In genomic region chr7:106070567-106071254, GRCh38 we compare ENCODE assay signal across 9 cellular contexts. TPM values are rescaled to one million over a fixed set of nuclear protein-coding genes. Genes with fewer than 3 reads are reported as not detected.
DNase-seq lines count a peak whose midpoint lies in the region; ATAC-seq, FAIRE-seq and TF ChIP-seq lines count a peak whose summit lies in the region.
"Had no signal": no experiment of that assay in that cellular context is flagged by ENCODE, and none has a peak within 500 bp of the region (broad histone marks: within the 10 kb centered on the region; RNA-seq: fewer than 3 reads in every experiment).

No MANE protein-coding gene starts in this region.

- POLR2A ChIA-PET in activated naive CD8-positive, alpha-beta T cell treated with anti-CD3 and anti-CD28 coated beads, Interleukin-2, amount 10 ng/mL, durations not matched to agents 7 days and 5 days (lab: Charles Lee), result interaction anchor here (0.8 to 6.0 kb wide), 9 partner anchors 12 to 590 kb away, joined by 3 to 98 read pairs (median 4); partner anchors contain the start of genes NAMPT and SYPL1

- peak overlapping the region; percentile 52 for H3K4me3 ChIP-seq in GM12864 (ENCODE audit: low read depth, low read length)
- H3K4me3 ChIP-seq: adrenal gland had no signal

- peak overlapping the region; percentile 98 for H3K27ac Mint-ChIP-seq in activated naive CD8-positive, alpha-beta T cell treated with anti-CD3 and anti-CD28 coated beads, Interleukin-2, amount 10 ng/mL, durations not matched to agents 7 days and 5 days
- peak overlapping the region in 2 of 3 experiments; percentile 33 to 78 for H3K27ac Mint-ChIP-seq in nephron

- no peak for ATAC-seq in activated naive CD8-positive, alpha-beta T cell treated with anti-CD3 and anti-CD28 coated beads, Interleukin-2, amount 10 ng/mL, durations not matched to agents 7 days and 5 days (ENCODE audit: low read depth)
- ATAC-seq in sciatic nerve (no peak), GM19328 (IDR thresholded peaks at IDR 0.05; ENCODE audit: unreplicated experiment) (no peak)

- intact Hi-C loops in sciatic nerve (cut with DNase I), result no loop called here

- no peaks in the 10 kb centered on the region for H3K27me3 Mint-ChIP-seq in activated naive CD8-positive, alpha-beta T cell treated with anti-CD3 and anti-CD28 coated beads, Interleukin-2, amount 10 ng/mL, durations not matched to agents 7 days and 5 days
- H3K27me3 Mint-ChIP-seq in nephron (ENCODE audit: low read depth), result peaks cover 20% of the 10 kb centered on the region

- TF ChIP-seq CTCF in GM12864 (IDR thresholded peaks at IDR 0.05; ENCODE audit: low read depth, low read length, missing control alignments), result no peak
- no peak for TF ChIP-seq CTCF in nephron (IDR thresholded peaks at IDR 0.05; ENCODE audit: unreplicated experiment in 3 of 3)

- H3K4me3 Mint-ChIP-seq in activated naive CD8-positive, alpha-beta T cell treated with anti-CD3 and anti-CD28 coated beads, Interleukin-2, amount 10 ng/mL, durations not matched to agents 7 days and 5 days, result peak overlapping the region; percentile 85
- no peak overlapping the region for H3K4me3 Mint-ChIP-seq in nephron

- no peaks in the 10 kb centered on the region for H3K36me3 Mint-ChIP-seq in activated naive CD8-positive, alpha-beta T cell treated with anti-CD3 and anti-CD28 coated beads, Interleukin-2, amount 10 ng/mL, durations not matched to agents 7 days and 5 days
- no peaks in the 10 kb centered on the region for H3K36me3 Mint-ChIP-seq in nephron (ENCODE audit: low read depth)

- peaks cover 42% of the 10 kb centered on the region for H3K4me1 Mint-ChIP-seq in activated naive CD8-positive, alpha-beta T cell treated with anti-CD3 and anti-CD28 coated beads, Interleukin-2, amount 10 ng/mL, durations not matched to agents 7 days and 5 days
- H3K4me1 Mint-ChIP-seq in nephron, result peaks cover 63% of the 10 kb centered on the region

- no peak for FAIRE-seq in urothelium cell line (lab: Jason Lieb, UNC)

- DNase-seq in GM12864 (ENCODE audit: low read depth) (no peak), NCI-H2107 treated with DMSO at 0.1 percent for 48 hours (lab: John Stamatoyannopoulos, UW; ENCODE audit: unreplicated experiment) (peak; percentile 65), sciatic nerve (ENCODE audit: low spot score) (no peak), urothelium cell line (ENCODE audit: low spot score) (no peak), putamen (ENCODE audit: low spot score) (no peak)
- DNase-seq in activated naive CD8-positive, alpha-beta T cell treated with anti-CD3 and anti-CD28 coated beads, Interleukin-2, amount 10 ng/mL, durations not matched to agents 7 days and 5 days, result no peak

- no peaks in the 10 kb centered on the region for H3K9me3 Mint-ChIP-seq in activated naive CD8-positive, alpha-beta T cell treated with anti-CD3 and anti-CD28 coated beads, Interleukin-2, amount 10 ng/mL, durations not matched to agents 7 days and 5 days
- no peaks in the 10 kb centered on the region for H3K9me3 Mint-ChIP-seq in nephron

RNA-seq across cellular contexts. Expression of gene SYPL1, which starts 41.4 kb away (rescaled TPM):
- 10 to 100 TPM; 52.2 to 56.5 TPM for total RNA-seq in activated naive CD8-positive, alpha-beta T cell treated with anti-CD3 and anti-CD28 coated beads, Interleukin-2, amount 10 ng/mL, durations not matched to agents 7 days and 5 days
- 83.5 TPM for total RNA-seq in sciatic nerve
